14 cellular contexts compared by ENCODE assay signal in genomic region chr7:2079332-2080068, GRCh38.
DNase-seq lines count a peak whose midpoint lies in the region; ATAC-seq and TF ChIP-seq lines count a peak whose summit lies in the region.
"Had no signal": no experiment of that assay in that cellular context is flagged by ENCODE, and none has a peak within 500 bp of the region (broad histone marks: within the 10 kb centered on the region; RNA-seq: fewer than 3 reads in every experiment).

No MANE protein-coding gene starts in this region.

- H3T11ph ChIP-seq in H9 (ENCODE audit: low read length), result no peak overlapping the region

- H3K4ac ChIP-seq in H9 (ENCODE audit: low read depth, low read length), result no peak overlapping the region

- peak; percentile 40 for ATAC-seq in activated CD8-positive, alpha-beta T cell treated with anti-CD3 and anti-CD28 coated beads, Interleukin-2, amount 10 ng/mL, durations not matched to agents 7 days and 5 days
- ATAC-seq in HG02840 (IDR thresholded peaks at IDR 0.05; ENCODE audit: low FRiP score, unreplicated experiment), result no peak
- ATAC-seq: HCT116, left lung had no signal

- no peak overlapping the region for H3K27ac ChIP-seq in H9 (ENCODE audit: insufficient read length, low read depth, low read length)
- H3K27ac ChIP-seq: left lung had no signal

- H3K36me3 Mint-ChIP-seq in H9 (ENCODE audit: insufficient read depth in 1 of 3, low read depth in 3 of 3), result peaks cover 1 to 11% (median 10%) of the 10 kb centered on the region in 3 experiments; a peak in 5 of 7 replicates
- peaks cover 3% of the 10 kb centered on the region for H3K36me3 Mint-ChIP-seq in activated CD8-positive, alpha-beta T cell treated with anti-CD3 and anti-CD28 coated beads, Interleukin-2, amount 10 ng/mL, durations not matched to agents 7 days and 5 days (ENCODE audit: low read depth)

- H3K79me2 ChIP-seq in H9 (ENCODE audit: insufficient read depth, low read length), result no peaks in the 10 kb centered on the region

- CTCF ChIA-PET in activated CD8-positive, alpha-beta T cell treated with anti-CD3 and anti-CD28 coated beads, Interleukin-2, amount 10 ng/mL, durations not matched to agents 7 days and 5 days (lab: Charles Lee), result interaction anchor here (1.1 kb wide), 1 partner anchor 16 kb away, joined by 3 read pairs; no protein-coding TSS in a partner anchor

- H3K23ac ChIP-seq in H9 (ENCODE audit: insufficient read length, low read depth, low read length), result no peak overlapping the region

- no peak overlapping the region for H2BK20ac ChIP-seq in H9 (ENCODE audit: low read depth, low read length, poor library complexity, severe bottlenecking)

- H2BK15ac ChIP-seq in H9 (ENCODE audit: low read depth, low read length), result no peak overlapping the region

- H4K5ac ChIP-seq in H9 (ENCODE audit: insufficient read length, low read depth, low read length), result no peak overlapping the region

- H3K27me3 ChIP-seq in H9 (ENCODE audit: insufficient read depth, low read length), result no peaks in the 10 kb centered on the region
- H3K27me3 ChIP-seq: left lung had no signal

- H2AFZ ChIP-seq in H9 (ENCODE audit: low read length), result no peak overlapping the region

- H2AK5ac ChIP-seq in H9 (ENCODE audit: insufficient read length, low read length), result no peak overlapping the region

- H3K27ac Mint-ChIP-seq in H9, result peak overlapping the region; percentile 19 to 75 (median 47); a peak in 4 of 7 replicates
- H3K27ac Mint-ChIP-seq in activated CD8-positive, alpha-beta T cell treated with anti-CD3 and anti-CD28 coated beads, Interleukin-2, amount 10 ng/mL, durations not matched to agents 7 days and 5 days, result peak overlapping the region; percentile 6
- H3K27ac Mint-ChIP-seq: activated T-cell treated with anti-CD3 and anti-CD28 coated beads, Interleukin-2, amount 50 U/mL, for 24 hours had no signal

- no peak overlapping the region for H3K9ac ChIP-seq in H9 (ENCODE audit: extremely low read depth, insufficient read length, low read length)

- no peaks in the 10 kb centered on the region for H3K9me3 Mint-ChIP-seq in H9
- no peaks in the 10 kb centered on the region for H3K9me3 Mint-ChIP-seq in activated CD8-positive, alpha-beta T cell treated with anti-CD3 and anti-CD28 coated beads, Interleukin-2, amount 10 ng/mL, durations not matched to agents 7 days and 5 days (ENCODE audit: insufficient read depth)
- H3K9me3 Mint-ChIP-seq: activated T-cell treated with anti-CD3 and anti-CD28 coated beads, Interleukin-2, amount 50 U/mL, for 24 hours had no signal

- no peaks in the 10 kb centered on the region for H4K20me1 ChIP-seq in H9 (ENCODE audit: control insufficient read depth, insufficient read depth, insufficient read length)

- H3K9me3 ChIP-seq in H9 (ENCODE audit: control insufficient read depth, low read depth, low read length), result no peaks in the 10 kb centered on the region
- H3K9me3 ChIP-seq: left lung had no signal

- no peaks in the 10 kb centered on the region; the same call in 1 of the 2 replicates for H3K4me1 ChIP-seq in H9 (ENCODE audit: insufficient read depth, low read length)
- H3K4me1 ChIP-seq: left lung had no signal

- H2BK5ac ChIP-seq in H9 (ENCODE audit: insufficient read length, low read length), result no peak overlapping the region

- no CpG with 5 or more reads among the region's 22 CpGs for WGBS in H9 (ENCODE audit: extremely low coverage, insufficient read length, low lambda C conversion rate)

- H3K14ac ChIP-seq in H9 (ENCODE audit: insufficient read depth, low read length), result no peak overlapping the region; the same call in 1 of the 2 replicates

- no peak overlapping the region for H3K4me3 Mint-ChIP-seq in H9
- H3K4me3 Mint-ChIP-seq in activated CD8-positive, alpha-beta T cell treated with anti-CD3 and anti-CD28 coated beads, Interleukin-2, amount 10 ng/mL, durations not matched to agents 7 days and 5 days, result no peak overlapping the region
- H3K4me3 Mint-ChIP-seq: activated T-cell treated with anti-CD3 and anti-CD28 coated beads, Interleukin-2, amount 50 U/mL, for 24 hours had no signal

- no peak overlapping the region for H3K4me2 ChIP-seq in H9 (ENCODE audit: insufficient read depth, insufficient read length, low read length)

- DNase-seq in H9, result no peak
- DNase-seq in NCI-H146 treated with DMSO at 0.1 percent for 48 hours (lab: John Stamatoyannopoulos, UW; ENCODE audit: unreplicated experiment), result peak; percentile 32
- DNase-seq in activated CD8-positive, alpha-beta T cell treated with anti-CD3 and anti-CD28 coated beads, Interleukin-2, amount 10 ng/mL, durations not matched to agents 7 days and 5 days, result peak; percentile 41
- peak; percentile 69 for DNase-seq in retina
- no peak for DNase-seq in NK-92 (lab: John Stamatoyannopoulos, UW; ENCODE audit: unreplicated experiment)
- no peak for DNase-seq in NCI-H510A treated with DMSO at 0.1 percent for 48 hours (lab: John Stamatoyannopoulos, UW)
- DNase-seq: activated T-cell treated with anti-CD3 and anti-CD28 coated beads, Interleukin-2, amount 50 U/mL, for 24 hours; amniotic stem cell; hypothalamus; Karpas-422; left lung; NCI-H2107 had no signal

- no peak for TF ChIP-seq CTCF in H9 (conservative IDR thresholded peaks at IDR 0.05)

- no peak overlapping the region for H4K91ac ChIP-seq in H9 (ENCODE audit: insufficient read length, low read depth, low read length)

- POLR2A ChIA-PET in activated CD8-positive, alpha-beta T cell treated with anti-CD3 and anti-CD28 coated beads, Interleukin-2, amount 10 ng/mL, durations not matched to agents 7 days and 5 days (lab: Charles Lee), result no interaction called here

- H3K79me1 ChIP-seq in H9 (ENCODE audit: insufficient read depth, low read depth, low read length, poor library complexity, severe bottlenecking), result no peaks in the 10 kb centered on the region

- H4K8ac ChIP-seq in H9 (replicated peaks; ENCODE audit: insufficient read length, low read depth, low read length), result no peak overlapping the region

- peaks cover 8 to 26% of the 10 kb centered on the region in 2 experiments for H3K4me1 Mint-ChIP-seq in H9
- peaks cover 22% of the 10 kb centered on the region for H3K4me1 Mint-ChIP-seq in activated CD8-positive, alpha-beta T cell treated with anti-CD3 and anti-CD28 coated beads, Interleukin-2, amount 10 ng/mL, durations not matched to agents 7 days and 5 days (ENCODE audit: low read depth)

- no peak overlapping the region for H3K56ac ChIP-seq in H9 (ENCODE audit: insufficient read length, low read depth, low read length)

- no peak overlapping the region for H3K18ac ChIP-seq in H9 (ENCODE audit: insufficient read length, low read depth, low read length)

- H2BK120ac ChIP-seq in H9 (ENCODE audit: low read depth, low read length, poor library complexity, severe bottlenecking), result no peak overlapping the region

- no peaks in the 10 kb centered on the region for H3K23me2 ChIP-seq in H9 (ENCODE audit: insufficient read length, low read depth, low read length, poor library complexity, severe bottlenecking)

- no peaks in the 10 kb centered on the region for H3K27me3 Mint-ChIP-seq in H9 (ENCODE audit: low read depth)
- no peaks in the 10 kb centered on the region for H3K27me3 Mint-ChIP-seq in activated CD8-positive, alpha-beta T cell treated with anti-CD3 and anti-CD28 coated beads, Interleukin-2, amount 10 ng/mL, durations not matched to agents 7 days and 5 days (ENCODE audit: low read depth)
- H3K27me3 Mint-ChIP-seq: activated T-cell treated with anti-CD3 and anti-CD28 coated beads, Interleukin-2, amount 50 U/mL, for 24 hours had no signal

- H2BK12ac ChIP-seq in H9 (ENCODE audit: insufficient read length, low read depth, low read length), result no peak overlapping the region

Comparison
In these comparisons a context has a peak if more than half of its experiments do, and no peak if none do; other contexts are left out.
1. DNase-seq: peak in NCI-H146 treated with DMSO at 0.1 percent for 48 hours (single experiment), activated CD8-positive, alpha-beta T cell treated with anti-CD3 and anti-CD28 coated beads, Interleukin-2, amount 10 ng/mL, durations not matched to agents 7 days and 5 days (single experiment) and retina (single experiment); none in H9 (single experiment), NK-92 (single experiment) and NCI-H510A treated with DMSO at 0.1 percent for 48 hours (single experiment).